ENCODE assay signal across 10 cellular contexts in the genomic region with DNA sequence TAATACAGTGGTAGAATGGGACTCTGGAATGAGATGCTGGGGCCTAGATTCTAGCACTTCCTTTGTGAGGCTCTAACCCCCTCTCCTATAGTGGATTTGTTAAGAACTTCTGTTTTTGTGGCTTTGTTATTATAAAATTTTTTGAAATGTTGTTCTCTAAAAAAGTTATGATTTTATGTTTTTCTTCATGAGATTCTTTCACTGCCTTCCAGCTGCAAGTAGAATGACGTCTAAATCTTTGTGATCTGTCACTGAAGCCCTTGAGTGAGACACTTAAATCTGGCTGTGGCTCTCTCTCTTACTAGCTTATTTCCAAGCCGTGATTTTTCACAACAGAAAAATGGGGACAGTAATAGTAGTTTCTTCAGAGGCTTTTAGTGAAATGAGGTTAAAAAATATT. TPM values are rescaled to one million over a fixed set of nuclear protein-coding genes. Genes with fewer than 3 reads are reported as not detected.
A peak's percentile ranks its signal among the peaks of the same experiment; 100 is the strongest.
DNase-seq lines count a peak whose midpoint lies in the region; ATAC-seq and TF ChIP-seq lines count a peak whose summit lies in the region.
"Had no signal": no experiment of that assay in that cellular context is flagged by ENCODE, and none has a peak within 500 bp of the region (broad histone marks: within the 10 kb centered on the region; RNA-seq: fewer than 3 reads in every experiment).

No MANE protein-coding gene starts in this region.

- H3K4me3 Mint-ChIP-seq in stimulated activated naive CD8-positive, alpha-beta T cell treated with anti-CD3 and anti-CD28 coated beads, Interleukin-15, Interleukin-2, amounts not matched to agents 100 ng/mL and 50 ng/mL, for 24 hours = peak overlapping the region; percentile 99
- H3K4me3 Mint-ChIP-seq in activated CD4-positive, alpha-beta memory T cell treated with anti-CD3 and anti-CD28 coated beads for 36 hours = peak overlapping the region; percentile 100

- H3K27ac ChIP-seq in lower lobe of right lung (peak overlapping the region; percentile 89), urinary bladder (ENCODE audit: low read depth) (no peak overlapping the region)

- peak overlapping the region; percentile 65 for H3K4me3 ChIP-seq in lower lobe of right lung
- H3K4me3 ChIP-seq in urinary bladder (ENCODE audit: low read depth, low read length) = peak overlapping the region; percentile 20

- no peak for DNase-seq in stimulated activated naive CD8-positive, alpha-beta T cell treated with anti-CD3 and anti-CD28 coated beads, Interleukin-15, Interleukin-2, amounts not matched to agents 100 U/mL and 50 U/mL, for 24 hours
- no peak for DNase-seq in activated CD4-positive, alpha-beta memory T cell treated with anti-CD3 and anti-CD28 coated beads for 36 hours
- no peak for DNase-seq in lower lobe of right lung
- no peak for DNase-seq in activated gamma-delta T cell (lab: John Stamatoyannopoulos, UW)
- DNase-seq in activated CD8-positive, alpha-beta memory T cell treated with anti-CD3 and anti-CD28 coated beads, Interleukin-2, amount 50 U/mL, for 48 hours = no peak
- DNase-seq: NCI-H2081 had no signal

- WGBS in urinary bladder = 65% methylated on average over 2 of the region's 2 CpGs

- H3K9me3 ChIP-seq in lower lobe of right lung = no peaks in the 10 kb centered on the region

- peaks cover 94% of the 10 kb centered on the region for H3K4me1 Mint-ChIP-seq in stimulated activated naive CD8-positive, alpha-beta T cell treated with anti-CD3 and anti-CD28 coated beads, Interleukin-15, Interleukin-2, amounts not matched to agents 100 ng/mL and 50 ng/mL, for 24 hours (ENCODE audit: low read depth)
- H3K4me1 Mint-ChIP-seq in activated CD4-positive, alpha-beta memory T cell treated with anti-CD3 and anti-CD28 coated beads for 36 hours (ENCODE audit: low read depth) = peaks cover 70% of the 10 kb centered on the region

- no peak for TF ChIP-seq CTCF in lower lobe of right lung (IDR thresholded peaks at IDR 0.05)

- H3K27ac Mint-ChIP-seq in stimulated activated naive CD8-positive, alpha-beta T cell treated with anti-CD3 and anti-CD28 coated beads, Interleukin-15, Interleukin-2, amounts not matched to agents 100 ng/mL and 50 ng/mL, for 24 hours = peak overlapping the region; percentile 99
- peak overlapping the region; percentile 100 for H3K27ac Mint-ChIP-seq in activated CD4-positive, alpha-beta memory T cell treated with anti-CD3 and anti-CD28 coated beads for 36 hours
- H3K27ac Mint-ChIP-seq: progenitor cell of endocrine pancreas had no signal

- no peak for ATAC-seq in stimulated activated naive CD8-positive, alpha-beta T cell treated with anti-CD3 and anti-CD28 coated beads, Interleukin-15, Interleukin-2, amounts not matched to agents 100 U/mL and 50 U/mL, for 24 hours
- ATAC-seq in lower lobe of right lung = no peak
- ATAC-seq in GM18861 (IDR thresholded peaks at IDR 0.05; ENCODE audit: unreplicated experiment) = no peak

- peaks cover 59% of the 10 kb centered on the region for H3K4me1 ChIP-seq in lower lobe of right lung
- no peaks in the 10 kb centered on the region for H3K4me1 ChIP-seq in urinary bladder (ENCODE audit: insufficient read depth)

- H3K27me3 Mint-ChIP-seq in stimulated activated naive CD8-positive, alpha-beta T cell treated with anti-CD3 and anti-CD28 coated beads, Interleukin-15, Interleukin-2, amounts not matched to agents 100 ng/mL and 50 ng/mL, for 24 hours = no peaks in the 10 kb centered on the region
- H3K27me3 Mint-ChIP-seq in activated CD4-positive, alpha-beta memory T cell treated with anti-CD3 and anti-CD28 coated beads for 36 hours = no peaks in the 10 kb centered on the region
- H3K27me3 Mint-ChIP-seq: progenitor cell of endocrine pancreas had no signal

- peaks cover 26% of the 10 kb centered on the region for H3K36me3 Mint-ChIP-seq in stimulated activated naive CD8-positive, alpha-beta T cell treated with anti-CD3 and anti-CD28 coated beads, Interleukin-15, Interleukin-2, amounts not matched to agents 100 ng/mL and 50 ng/mL, for 24 hours (ENCODE audit: low read depth)
- peaks cover 30% of the 10 kb centered on the region for H3K36me3 Mint-ChIP-seq in activated CD4-positive, alpha-beta memory T cell treated with anti-CD3 and anti-CD28 coated beads for 36 hours

- no peaks in the 10 kb centered on the region for H3K9me3 Mint-ChIP-seq in stimulated activated naive CD8-positive, alpha-beta T cell treated with anti-CD3 and anti-CD28 coated beads, Interleukin-15, Interleukin-2, amounts not matched to agents 100 ng/mL and 50 ng/mL, for 24 hours
- no peaks in the 10 kb centered on the region for H3K9me3 Mint-ChIP-seq in activated CD4-positive, alpha-beta memory T cell treated with anti-CD3 and anti-CD28 coated beads for 36 hours

- H3K27me3 ChIP-seq in lower lobe of right lung (ENCODE audit: low read depth) = no peaks in the 10 kb centered on the region

- POLR2A ChIA-PET in activated CD4-positive, alpha-beta memory T cell treated with anti-CD3 and anti-CD28 coated beads for 36 hours (lab: Charles Lee) = interaction anchor here (0.9 to 9.8 kb wide), 9 partner anchors 8 to 398 kb away, joined by 3 to 96 read pairs (median 16); partner anchors contain the start of genes CFLAR, CLK1, STRADB and TRAK2

- CTCF ChIA-PET in activated CD4-positive, alpha-beta memory T cell treated with anti-CD3 and anti-CD28 coated beads for 36 hours (lab: Charles Lee) = interaction anchor here (0.7 to 8.9 kb wide), 8 partner anchors 8 to 373 kb away, joined by 3 to 120 read pairs (median 4); partner anchors contain the start of genes CASP10, NIF3L1 and PPIL3

- H3K36me3 ChIP-seq in lower lobe of right lung (peaks cover 6% of the 10 kb centered on the region), urinary bladder (ENCODE audit: insufficient read depth) (no peaks in the 10 kb centered on the region)

- intact Hi-C loops in activated CD4-positive, alpha-beta memory T cell treated with anti-CD3 and anti-CD28 coated beads for 36 hours (cut with micrococcal nuclease) = loop anchor here (1.0 to 5.0 kb wide), 5 partner anchors 10 to 1005 kb away; partner anchors contain the start of genes NOP58 and TMEM237
- intact Hi-C loops in lower lobe of right lung (cut with DNase I) = no loop called here

RNA-seq across cellular contexts. Expression of gene CASP8, which starts 1.6 kb away (rescaled TPM):
- total RNA-seq in activated CD4-positive, alpha-beta memory T cell treated with anti-CD3 and anti-CD28 coated beads for 36 hours = 10 to 100 TPM; 55.9 to 56.3 TPM
- total RNA-seq in lower lobe of right lung (44.2 TPM), urinary bladder (29.9 TPM)
- polyA plus RNA-seq in urinary bladder = 9.3 TPM
